In genomic region chr17:29568331-29569244, GRCh38 we compare ENCODE assay signal across 1 cellular context.
TF ChIP-seq lines count a peak whose summit lies in the region.

TSS of gene TP53I13 (plus strand) at chr17:29568701. CDS start at chr17:29568759, 58 bp downstream.

TF ChIP-seq in K562, 482 proteins besides CTCF, POLR2A, EP300 and RAD21 (continued from another document and continues in another):
- 0 out of 2 replicates have a peak, but pooled peaks have one; percentile 32 for TF ChIP-seq TFAP4 (CRISPR knock-in tag; IDR thresholded peaks at IDR 0.05; ENCODE audit: borderline replicate concordance)
- TF ChIP-seq TCFL5 (CRISPR knock-in tag; conservative IDR thresholded peaks at IDR 0.05) = no peak
- no peak for TF ChIP-seq MYNN (IDR thresholded peaks at IDR 0.05)
- no peak for TF ChIP-seq MYNN (CRISPR knock-in tag; IDR thresholded peaks at IDR 0.05)
- TF ChIP-seq KHSRP (IDR thresholded peaks at IDR 0.05) = no peak
- no peak for TF ChIP-seq MEF2D (tag; conservative IDR thresholded peaks at IDR 0.05; ENCODE audit: low read depth)
- TF ChIP-seq ZNF717 (CRISPR knock-in tag; IDR thresholded peaks at IDR 0.05) = no peak
- TF ChIP-seq ZKSCAN3 (CRISPR knock-in tag; IDR thresholded peaks at IDR 0.05) = peak; percentile 76
- no peak for TF ChIP-seq ZNF511 (CRISPR knock-in tag; IDR thresholded peaks at IDR 0.05)
- TF ChIP-seq STAT5A (IDR thresholded peaks at IDR 0.05; ENCODE audit: borderline replicate concordance, low read length) = no peak
- TF ChIP-seq HMGXB4 (CRISPR knock-in tag; IDR thresholded peaks at IDR 0.05) = 0 out of 2 replicates have a peak, but pooled peaks have one; percentile 41
- TF ChIP-seq ZBTB17 (CRISPR knock-in tag; IDR thresholded peaks at IDR 0.05) = 0 out of 2 replicates have a peak, but pooled peaks have one; percentile 17
- peak; percentile 15; the same call in 1 of the 2 replicates for TF ChIP-seq EGR1 (conservative IDR thresholded peaks at IDR 0.05)
- TF ChIP-seq ZNF407 (IDR thresholded peaks at IDR 0.05; ENCODE audit: low read depth) = no peak
- TF ChIP-seq POLR3A (IDR thresholded peaks at IDR 0.05; ENCODE audit: borderline replicate concordance, extremely low read depth, insufficient read depth, insufficient read length) = no peak
- TF ChIP-seq HCFC1 (IDR thresholded peaks at IDR 0.05; ENCODE audit: low read depth, low read length) = no peak
- peak; percentile 79; the same call in 1 of the 2 replicates for TF ChIP-seq SUPT5H (IDR thresholded peaks at IDR 0.05)
- no peak for TF ChIP-seq ZZZ3 (IDR thresholded peaks at IDR 0.05)
- no peak for TF ChIP-seq ZNF785 (CRISPR knock-in tag; IDR thresholded peaks at IDR 0.05)
- TF ChIP-seq RBM22 (IDR thresholded peaks at IDR 0.05; ENCODE audit: low read depth, low read length, poor library complexity, severe bottlenecking) = no peak
- TF ChIP-seq E2F5 (CRISPR knock-in tag; IDR thresholded peaks at IDR 0.05) = no peak
- TF ChIP-seq TAF1 (IDR thresholded peaks at IDR 0.05; ENCODE audit: control insufficient read depth, extremely low read depth, insufficient read depth, low read length, severe bottlenecking) = peak; percentile 45
- TF ChIP-seq GABPB2 (CRISPR knock-in tag; conservative IDR thresholded peaks at IDR 0.05) = no peak
- peak in 1 of 3 experiments; percentile 44 for TF ChIP-seq YY1 (IDR thresholded peaks at IDR 0.05; ENCODE audit: borderline replicate concordance in 1 of 3, control insufficient read depth in 1 of 3, extremely low read depth in 1 of 3, insufficient read depth in 3 of 3, insufficient read length in 1 of 3, insufficient replicate concordance in 2 of 3, low read depth in 1 of 3, low read length in 2 of 3)
- TF ChIP-seq TAF15 (IDR thresholded peaks at IDR 0.05; ENCODE audit: low read depth, low read length) = no peak
- TF ChIP-seq ELF4 (CRISPR knock-in tag; IDR thresholded peaks at IDR 0.05) = no peak
- TF ChIP-seq SOX6 (IDR thresholded peaks at IDR 0.05) = no peak
- TF ChIP-seq POLR2AphosphoS5 (IDR thresholded peaks at IDR 0.05; ENCODE audit: control insufficient read depth, insufficient read depth, low read depth, low read length) = 0 out of 2 replicates have a peak, but pooled peaks have one; percentile 42
- no peak for TF ChIP-seq FOXK1 (CRISPR knock-in tag; IDR thresholded peaks at IDR 0.05; ENCODE audit: borderline replicate concordance)
- TF ChIP-seq TSC22D4 (tag; IDR thresholded peaks at IDR 0.05) = no peak
- TF ChIP-seq TBP (optimal IDR thresholded peaks at IDR 0.05; ENCODE audit: low read depth, low read length) = peak; percentile 45
- TF ChIP-seq CTCFL (IDR thresholded peaks at IDR 0.05; ENCODE audit: borderline replicate concordance, insufficient read depth, low read depth, low read length, poor library complexity, severe bottlenecking) = no peak
- TF ChIP-seq IRF9 (tag; IDR thresholded peaks at IDR 0.05) = no peak
- TF ChIP-seq NRF1 (conservative IDR thresholded peaks at IDR 0.05 in 1 of 2, IDR thresholded peaks at IDR 0.05 in 1 of 2) = peak; percentile 65 to 73
- no peak for TF ChIP-seq ELK3 (CRISPR knock-in tag; IDR thresholded peaks at IDR 0.05)
- TF ChIP-seq ZSCAN32 (CRISPR knock-in tag; IDR thresholded peaks at IDR 0.05) = no peak
- no peak for TF ChIP-seq TEAD4 (IDR thresholded peaks at IDR 0.05; ENCODE audit: low read length)
- no peak for TF ChIP-seq TEAD4 (CRISPR knock-in tag; IDR thresholded peaks at IDR 0.05; ENCODE audit: borderline replicate concordance)
- TF ChIP-seq PTRF (tag; IDR thresholded peaks at IDR 0.05) = no peak
- no peak for TF ChIP-seq KDM4B (IDR thresholded peaks at IDR 0.05; ENCODE audit: borderline replicate concordance in 2 of 2, low read depth in 1 of 2)
- TF ChIP-seq ZKSCAN8 (CRISPR knock-in tag; IDR thresholded peaks at IDR 0.05) = no peak
- TF ChIP-seq RBFOX2 (IDR thresholded peaks at IDR 0.05; ENCODE audit: low read depth, low read length) = peak; percentile 74
- TF ChIP-seq MEF2A (IDR thresholded peaks at IDR 0.05; ENCODE audit: control insufficient read depth, low read depth, low read length) = no peak
- TF ChIP-seq NFRKB (IDR thresholded peaks at IDR 0.05; ENCODE audit: low read depth) = no peak
- TF ChIP-seq SAFB2 (IDR thresholded peaks at IDR 0.05; ENCODE audit: borderline replicate concordance, low read depth, low read length, severe bottlenecking) = no peak
- TF ChIP-seq SETDB1 (IDR thresholded peaks at IDR 0.05; ENCODE audit: low read length) = no peak
- no peak for TF ChIP-seq RNF2 (IDR thresholded peaks at IDR 0.05)
- TF ChIP-seq ZBTB7A (IDR thresholded peaks at IDR 0.05; ENCODE audit: borderline replicate concordance, control insufficient read depth, low read depth, low read length) = peak; percentile 61; the same call in 1 of the 2 replicates
- no peak for TF ChIP-seq ZC3H4 (CRISPR knock-in tag; IDR thresholded peaks at IDR 0.05; ENCODE audit: borderline replicate concordance)
- no peak for TF ChIP-seq ZNF3 (CRISPR knock-in tag; IDR thresholded peaks at IDR 0.05)
- peak; percentile 83 for TF ChIP-seq POLR2G (IDR thresholded peaks at IDR 0.05; ENCODE audit: low read depth, low read length)
- no peak for TF ChIP-seq SREBF2 (CRISPR knock-in tag; IDR thresholded peaks at IDR 0.05)
- TF ChIP-seq TARDBP (IDR thresholded peaks at IDR 0.05) = no peak
